1 cellular context compared by ENCODE assay signal in the genomic region with DNA sequence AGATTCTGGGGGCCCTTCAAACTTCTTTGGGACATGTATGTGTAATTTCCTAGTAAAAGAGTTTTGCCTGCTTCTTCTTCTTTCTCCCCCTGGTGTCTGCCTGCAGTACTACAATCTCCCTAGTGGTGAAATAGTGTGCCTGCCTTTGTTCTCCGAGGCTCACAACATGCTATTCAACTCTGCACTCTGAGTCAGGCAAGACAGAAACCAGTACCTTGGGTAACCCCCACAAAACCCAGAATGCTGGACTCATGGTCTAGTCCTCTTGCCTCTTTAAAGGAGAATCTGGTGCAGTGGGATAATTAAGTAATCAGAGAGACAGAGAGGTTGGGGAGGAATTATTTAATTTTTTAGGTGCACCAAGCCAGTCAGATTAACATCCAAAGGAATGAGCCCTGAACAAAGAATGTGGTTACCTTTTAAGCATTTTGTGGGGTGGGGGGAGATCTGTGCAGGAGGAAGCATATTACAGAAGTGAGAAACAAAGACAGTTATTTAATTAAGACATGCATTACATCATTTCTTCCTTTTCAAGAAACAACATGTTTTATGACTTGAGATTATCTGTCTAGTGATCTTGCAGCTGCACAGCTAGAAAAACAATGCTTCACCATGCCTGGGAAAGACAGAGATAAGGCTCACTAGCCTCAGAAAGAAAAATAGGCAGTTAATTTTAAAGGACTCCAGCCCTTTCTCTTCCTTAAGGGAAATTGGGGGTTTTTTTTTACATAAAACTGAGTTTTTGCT.
A peak's percentile ranks its signal among the peaks of the same experiment; 100 is the strongest.
TF ChIP-seq lines count a peak whose summit lies in the region.

No MANE protein-coding gene starts in this region.

TF ChIP-seq in K562, 482 proteins besides CTCF, POLR2A, EP300 and RAD21 (continued from another document and continues in another):
- TF ChIP-seq, protein P1, sequence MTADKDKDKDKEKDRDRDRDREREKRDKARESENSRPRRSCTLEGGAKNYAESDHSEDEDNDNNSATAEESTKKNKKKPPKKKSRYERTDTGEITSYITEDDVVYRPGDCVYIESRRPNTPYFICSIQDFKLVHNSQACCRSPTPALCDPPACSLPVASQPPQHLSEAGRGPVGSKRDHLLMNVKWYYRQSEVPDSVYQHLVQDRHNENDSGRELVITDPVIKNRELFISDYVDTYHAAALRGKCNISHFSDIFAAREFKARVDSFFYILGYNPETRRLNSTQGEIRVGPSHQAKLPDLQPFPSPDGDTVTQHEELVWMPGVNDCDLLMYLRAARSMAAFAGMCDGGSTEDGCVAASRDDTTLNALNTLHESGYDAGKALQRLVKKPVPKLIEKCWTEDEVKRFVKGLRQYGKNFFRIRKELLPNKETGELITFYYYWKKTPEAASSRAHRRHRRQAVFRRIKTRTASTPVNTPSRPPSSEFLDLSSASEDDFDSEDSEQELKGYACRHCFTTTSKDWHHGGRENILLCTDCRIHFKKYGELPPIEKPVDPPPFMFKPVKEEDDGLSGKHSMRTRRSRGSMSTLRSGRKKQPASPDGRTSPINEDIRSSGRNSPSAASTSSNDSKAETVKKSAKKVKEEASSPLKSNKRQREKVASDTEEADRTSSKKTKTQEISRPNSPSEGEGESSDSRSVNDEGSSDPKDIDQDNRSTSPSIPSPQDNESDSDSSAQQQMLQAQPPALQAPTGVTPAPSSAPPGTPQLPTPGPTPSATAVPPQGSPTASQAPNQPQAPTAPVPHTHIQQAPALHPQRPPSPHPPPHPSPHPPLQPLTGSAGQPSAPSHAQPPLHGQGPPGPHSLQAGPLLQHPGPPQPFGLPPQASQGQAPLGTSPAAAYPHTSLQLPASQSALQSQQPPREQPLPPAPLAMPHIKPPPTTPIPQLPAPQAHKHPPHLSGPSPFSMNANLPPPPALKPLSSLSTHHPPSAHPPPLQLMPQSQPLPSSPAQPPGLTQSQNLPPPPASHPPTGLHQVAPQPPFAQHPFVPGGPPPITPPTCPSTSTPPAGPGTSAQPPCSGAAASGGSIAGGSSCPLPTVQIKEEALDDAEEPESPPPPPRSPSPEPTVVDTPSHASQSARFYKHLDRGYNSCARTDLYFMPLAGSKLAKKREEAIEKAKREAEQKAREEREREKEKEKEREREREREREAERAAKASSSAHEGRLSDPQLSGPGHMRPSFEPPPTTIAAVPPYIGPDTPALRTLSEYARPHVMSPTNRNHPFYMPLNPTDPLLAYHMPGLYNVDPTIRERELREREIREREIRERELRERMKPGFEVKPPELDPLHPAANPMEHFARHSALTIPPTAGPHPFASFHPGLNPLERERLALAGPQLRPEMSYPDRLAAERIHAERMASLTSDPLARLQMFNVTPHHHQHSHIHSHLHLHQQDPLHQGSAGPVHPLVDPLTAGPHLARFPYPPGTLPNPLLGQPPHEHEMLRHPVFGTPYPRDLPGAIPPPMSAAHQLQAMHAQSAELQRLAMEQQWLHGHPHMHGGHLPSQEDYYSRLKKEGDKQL (CRISPR knock-in tag; IDR thresholded peaks at IDR 0.05; ENCODE audit: borderline replicate concordance), result no peak
- TF ChIP-seq CBFA2T2 (conservative IDR thresholded peaks at IDR 0.05) (peak; percentile 70), RBFOX2 (IDR thresholded peaks at IDR 0.05; ENCODE audit: low read depth, low read length) (no peak), GTF2F1 (IDR thresholded peaks at IDR 0.05; ENCODE audit: low read depth, low read length) (no peak), POLR3G (IDR thresholded peaks at IDR 0.05; ENCODE audit: extremely low read depth, insufficient read length, insufficient replicate concordance) (no peak), E2F3 (CRISPR knock-in tag; IDR thresholded peaks at IDR 0.05) (no peak), ADNP (tag; IDR thresholded peaks at IDR 0.05) (0 out of 2 replicates have a peak, but pooled peaks have one; percentile 4), HNRNPLL (IDR thresholded peaks at IDR 0.05; ENCODE audit: low read depth, low read length, poor library complexity, severe bottlenecking) (no peak), CREB3L1 (IDR thresholded peaks at IDR 0.05; ENCODE audit: borderline replicate concordance, low read depth) (no peak), ZNF592 (IDR thresholded peaks at IDR 0.05) (peak; percentile 62; the same call in 1 of the 2 replicates), FOXM1 (IDR thresholded peaks at IDR 0.05; ENCODE audit: low read depth) (peak; percentile 39; the same call in 1 of the 2 replicates), FOXM1 (CRISPR knock-in tag; IDR thresholded peaks at IDR 0.05; ENCODE audit: low read depth) (no peak), ZNF239 (CRISPR knock-in tag; IDR thresholded peaks at IDR 0.05) (no peak), GABPA (tag; conservative IDR thresholded peaks at IDR 0.05; ENCODE audit: low read depth) (peak; percentile 30; the same call in 1 of the 2 replicates), TEAD1 (CRISPR knock-in tag; IDR thresholded peaks at IDR 0.05) (0 out of 4 replicates have a peak, but pooled peaks of 1 of the 2 experiments have one; percentile 33), HOMEZ (CRISPR knock-in tag; IDR thresholded peaks at IDR 0.05) (no peak), RHOXF2B (CRISPR knock-in tag; conservative IDR thresholded peaks at IDR 0.05) (no peak), MIER1 (IDR thresholded peaks at IDR 0.05; ENCODE audit: low read depth) (no peak), ETS1 (conservative IDR thresholded peaks at IDR 0.05; ENCODE audit: control insufficient read depth, low read depth, low read length) (no peak), CC2D1A (IDR thresholded peaks at IDR 0.05) (peak; percentile 56), SLC30A9 (CRISPR knock-in tag; IDR thresholded peaks at IDR 0.05) (no peak), FOXK1 (CRISPR knock-in tag; IDR thresholded peaks at IDR 0.05; ENCODE audit: borderline replicate concordance) (no peak), EP400 (IDR thresholded peaks at IDR 0.05) (no peak), OTX1 (CRISPR knock-in tag; IDR thresholded peaks at IDR 0.05) (no peak), FOXP4 (CRISPR knock-in tag; IDR thresholded peaks at IDR 0.05; ENCODE audit: borderline replicate concordance) (no peak), TCF7 (IDR thresholded peaks at IDR 0.05; ENCODE audit: borderline replicate concordance) (no peak), SRSF3 (IDR thresholded peaks at IDR 0.05; ENCODE audit: insufficient read depth, low read length) (no peak)
- TF ChIP-seq, protein P2, sequence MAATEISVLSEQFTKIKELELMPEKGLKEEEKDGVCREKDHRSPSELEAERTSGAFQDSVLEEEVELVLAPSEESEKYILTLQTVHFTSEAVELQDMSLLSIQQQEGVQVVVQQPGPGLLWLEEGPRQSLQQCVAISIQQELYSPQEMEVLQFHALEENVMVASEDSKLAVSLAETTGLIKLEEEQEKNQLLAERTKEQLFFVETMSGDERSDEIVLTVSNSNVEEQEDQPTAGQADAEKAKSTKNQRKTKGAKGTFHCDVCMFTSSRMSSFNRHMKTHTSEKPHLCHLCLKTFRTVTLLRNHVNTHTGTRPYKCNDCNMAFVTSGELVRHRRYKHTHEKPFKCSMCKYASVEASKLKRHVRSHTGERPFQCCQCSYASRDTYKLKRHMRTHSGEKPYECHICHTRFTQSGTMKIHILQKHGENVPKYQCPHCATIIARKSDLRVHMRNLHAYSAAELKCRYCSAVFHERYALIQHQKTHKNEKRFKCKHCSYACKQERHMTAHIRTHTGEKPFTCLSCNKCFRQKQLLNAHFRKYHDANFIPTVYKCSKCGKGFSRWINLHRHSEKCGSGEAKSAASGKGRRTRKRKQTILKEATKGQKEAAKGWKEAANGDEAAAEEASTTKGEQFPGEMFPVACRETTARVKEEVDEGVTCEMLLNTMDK (IDR thresholded peaks at IDR 0.05; ENCODE audit: borderline replicate concordance, insufficient read depth, low read depth, low read length, poor library complexity, severe bottlenecking), result peak; percentile 3
- TF ChIP-seq, protein P3, sequence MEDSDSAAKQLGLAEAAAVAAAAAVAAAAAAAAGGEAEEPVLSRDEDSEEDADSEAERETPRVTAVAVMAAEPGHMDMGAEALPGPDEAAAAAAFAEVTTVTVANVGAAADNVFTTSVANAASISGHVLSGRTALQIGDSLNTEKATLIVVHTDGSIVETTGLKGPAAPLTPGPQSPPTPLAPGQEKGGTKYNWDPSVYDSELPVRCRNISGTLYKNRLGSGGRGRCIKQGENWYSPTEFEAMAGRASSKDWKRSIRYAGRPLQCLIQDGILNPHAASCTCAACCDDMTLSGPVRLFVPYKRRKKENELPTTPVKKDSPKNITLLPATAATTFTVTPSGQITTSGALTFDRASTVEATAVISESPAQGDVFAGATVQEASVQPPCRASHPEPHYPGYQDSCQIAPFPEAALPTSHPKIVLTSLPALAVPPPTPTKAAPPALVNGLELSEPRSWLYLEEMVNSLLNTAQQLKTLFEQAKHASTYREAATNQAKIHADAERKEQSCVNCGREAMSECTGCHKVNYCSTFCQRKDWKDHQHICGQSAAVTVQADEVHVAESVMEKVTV (CRISPR knock-in tag; IDR thresholded peaks at IDR 0.05), result no peak
- TF ChIP-seq, protein P4, sequence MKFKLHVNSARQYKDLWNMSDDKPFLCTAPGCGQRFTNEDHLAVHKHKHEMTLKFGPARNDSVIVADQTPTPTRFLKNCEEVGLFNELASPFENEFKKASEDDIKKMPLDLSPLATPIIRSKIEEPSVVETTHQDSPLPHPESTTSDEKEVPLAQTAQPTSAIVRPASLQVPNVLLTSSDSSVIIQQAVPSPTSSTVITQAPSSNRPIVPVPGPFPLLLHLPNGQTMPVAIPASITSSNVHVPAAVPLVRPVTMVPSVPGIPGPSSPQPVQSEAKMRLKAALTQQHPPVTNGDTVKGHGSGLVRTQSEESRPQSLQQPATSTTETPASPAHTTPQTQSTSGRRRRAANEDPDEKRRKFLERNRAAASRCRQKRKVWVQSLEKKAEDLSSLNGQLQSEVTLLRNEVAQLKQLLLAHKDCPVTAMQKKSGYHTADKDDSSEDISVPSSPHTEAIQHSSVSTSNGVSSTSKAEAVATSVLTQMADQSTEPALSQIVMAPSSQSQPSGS (CRISPR knock-in tag; IDR thresholded peaks at IDR 0.05), result no peak
